ENCODE assay signal across 8 cellular contexts in the genomic region with DNA sequence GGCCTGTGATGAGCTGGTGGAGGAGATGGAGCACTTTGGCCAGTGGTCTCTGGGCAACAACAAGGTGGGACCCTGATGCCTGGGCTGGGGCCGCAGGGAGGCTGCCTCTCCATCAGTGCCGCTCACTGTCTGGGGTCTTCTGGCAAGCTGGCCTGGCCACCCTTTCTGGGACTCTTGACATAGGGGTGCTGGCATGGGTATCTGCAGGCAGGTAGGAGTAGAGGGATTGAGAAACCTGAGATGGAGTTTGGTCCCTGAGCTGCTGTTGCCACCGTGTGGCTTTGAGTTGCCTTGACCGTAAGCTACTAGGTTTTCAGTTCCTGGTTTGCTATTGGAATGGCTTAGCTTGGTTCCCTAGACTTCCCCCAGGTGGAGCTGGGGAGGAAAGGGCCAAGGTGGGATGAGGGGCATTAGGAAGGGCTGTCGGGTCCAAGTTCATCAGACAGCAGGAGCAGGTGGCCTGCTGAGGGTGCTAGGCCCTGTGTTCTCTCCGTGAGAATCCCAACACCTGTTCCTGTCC. TPM values are rescaled to one million over a fixed set of nuclear protein-coding genes. Genes with fewer than 3 reads are reported as not detected.
A peak's percentile ranks its signal among the peaks of the same experiment; 100 is the strongest.
DNase-seq lines count a peak whose midpoint lies in the region; ATAC-seq and FAIRE-seq lines count a peak whose summit lies in the region.

No MANE protein-coding gene starts in this region.

- peaks cover 13% of the 10 kb centered on the region for H3K36me3 ChIP-seq in MG63

- intact Hi-C loops in dendritic cell treated with granulocyte-macrophage colony-stimulating factor and Interleukin-4, amounts not matched to agents 40 ng/mL and 50 ng/mL, for 4 days (cut with micrococcal nuclease): no loop called here

- no peaks in the 10 kb centered on the region for H3K9me3 ChIP-seq in MG63

- ATAC-seq in memory B cell (ENCODE audit: low read depth) (peak; percentile 79), HG03469 (IDR thresholded peaks at IDR 0.05; ENCODE audit: unreplicated experiment) (no peak), HG03196 (IDR thresholded peaks at IDR 0.05; ENCODE audit: unreplicated experiment) (no peak)

- no peak overlapping the region for H3K4me3 Mint-ChIP-seq in dendritic cell treated with granulocyte-macrophage colony-stimulating factor and Interleukin-4, amounts not matched to agents 40 ng/mL and 50 ng/mL, for 4 days
- no peak overlapping the region for H3K4me3 Mint-ChIP-seq in memory B cell

- peaks cover 89% of the 10 kb centered on the region for H3K36me3 Mint-ChIP-seq in dendritic cell treated with granulocyte-macrophage colony-stimulating factor and Interleukin-4, amounts not matched to agents 40 ng/mL and 50 ng/mL, for 4 days (ENCODE audit: low read depth)
- peaks cover 5% of the 10 kb centered on the region for H3K36me3 Mint-ChIP-seq in memory B cell

- H3K27ac Mint-ChIP-seq in dendritic cell treated with granulocyte-macrophage colony-stimulating factor and Interleukin-4, amounts not matched to agents 40 ng/mL and 50 ng/mL, for 4 days: peak overlapping the region; percentile 15
- no peak overlapping the region for H3K27ac Mint-ChIP-seq in memory B cell

- H3K27me3 Mint-ChIP-seq in dendritic cell treated with granulocyte-macrophage colony-stimulating factor and Interleukin-4, amounts not matched to agents 40 ng/mL and 50 ng/mL, for 4 days: no peaks in the 10 kb centered on the region
- no peaks in the 10 kb centered on the region for H3K27me3 Mint-ChIP-seq in memory B cell

- no peak overlapping the region for H3K4me3 ChIP-seq in MG63

- no peak for FAIRE-seq in HTR-8/SVneo (lab: Jason Lieb, UNC)

- DNase-seq in DMS 273 (lab: John Stamatoyannopoulos, UW; ENCODE audit: unreplicated experiment) (peak; percentile 92), HTR-8/SVneo (ENCODE audit: insufficient read length, low spot score) (peak; percentile 43), NOMO-1 treated with DMSO at 0.1 percent for 48 hours (lab: John Stamatoyannopoulos, UW; ENCODE audit: unreplicated experiment) (peak; percentile 70), memory B cell (ENCODE audit: low spot score in 2 of 2) (peak in 1 of 2 donors; percentile 16), MG63 (no peak)

- H3K4me1 Mint-ChIP-seq in dendritic cell treated with granulocyte-macrophage colony-stimulating factor and Interleukin-4, amounts not matched to agents 40 ng/mL and 50 ng/mL, for 4 days (ENCODE audit: low read depth): peaks cover 15% of the 10 kb centered on the region
- peaks cover 3% of the 10 kb centered on the region for H3K4me1 Mint-ChIP-seq in memory B cell

- no peaks in the 10 kb centered on the region for H3K27me3 ChIP-seq in MG63

- no peaks in the 10 kb centered on the region for H3K9me3 Mint-ChIP-seq in dendritic cell treated with granulocyte-macrophage colony-stimulating factor and Interleukin-4, amounts not matched to agents 40 ng/mL and 50 ng/mL, for 4 days
- no peaks in the 10 kb centered on the region for H3K9me3 Mint-ChIP-seq in memory B cell

RNA-seq across cellular contexts. Expression of gene MFN2, which starts 13.2 kb away (rescaled TPM):
- 25.2 and 43.7 TPM in 2 replicates for total RNA-seq in MG63 (2014; rRNA removed; shearing (Covaris generic); ENCODE audit: low replicate concordance)

RNA-seq across cellular contexts. Expression of gene PLOD1, which starts 32.6 kb away (rescaled TPM):
- 124 and 169 TPM in 2 replicates for total RNA-seq in MG63 (2014; rRNA removed; shearing (Covaris generic); ENCODE audit: low replicate concordance)

RNA-seq across cellular contexts. Expression of gene KIAA2013, which starts 40.9 kb away (rescaled TPM):
- total RNA-seq in MG63 (2014; rRNA removed; shearing (Covaris generic); ENCODE audit: low replicate concordance): 43.8 and 57.2 TPM in 2 replicates

RNA-seq across cellular contexts. Expression of gene MIIP, which starts 52.2 kb away (rescaled TPM):
- total RNA-seq in MG63 (2014; rRNA removed; shearing (Covaris generic); ENCODE audit: low replicate concordance): 33.8 and 35.9 TPM in 2 replicates
